In the genomic region with DNA sequence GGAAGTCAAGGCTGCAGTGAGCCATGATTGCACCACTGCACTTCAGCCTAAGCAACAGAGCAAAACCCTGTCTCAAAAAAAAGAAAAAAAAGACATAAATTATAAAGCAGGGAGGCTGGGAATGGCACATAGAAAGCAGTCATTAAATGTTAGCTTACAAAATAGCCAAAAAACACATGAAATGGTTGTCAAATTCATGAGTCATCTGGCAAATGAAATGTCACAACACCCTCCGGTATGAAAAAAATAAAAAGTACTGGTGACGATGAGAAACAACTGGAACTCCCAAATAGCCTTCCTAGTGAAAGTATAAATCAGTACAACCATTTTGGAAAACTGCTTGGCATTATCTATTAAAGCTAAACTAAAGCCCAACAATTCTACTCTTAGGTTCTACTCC, we compare ENCODE assay signal across 27 cellular contexts. TPM values are rescaled to one million over a fixed set of nuclear protein-coding genes. Genes with fewer than 3 reads are reported as not detected.
DNase-seq lines count a peak whose midpoint lies in the region; ATAC-seq and TF ChIP-seq lines count a peak whose summit lies in the region.
"Had no signal": no experiment of that assay in that cellular context is flagged by ENCODE, and none has a peak within 500 bp of the region (broad histone marks: within the 10 kb centered on the region; RNA-seq: fewer than 3 reads in every experiment).

No MANE protein-coding gene starts in this region.

- 65 to 75% methylated on average over 2 of the region's 2 CpGs for WGBS in thyroid gland, 2 donors

- no peaks in the 10 kb centered on the region for H3K9me3 ChIP-seq in thyroid gland
- H3K9me3 ChIP-seq in left lung = no peaks in the 10 kb centered on the region
- no peaks in the 10 kb centered on the region for H3K9me3 ChIP-seq in uterus
- H3K9me3 ChIP-seq: colonic mucosa, right atrium auricular region, SJSA1, transverse colon had no signal

- no peak overlapping the region for H2AFZ ChIP-seq in ACC112 (ENCODE audit: low read length, unreplicated experiment)

- TF ChIP-seq POLR2A in thyroid gland (IDR thresholded peaks at IDR 0.05) = no peak
- no peak for TF ChIP-seq POLR2A in uterus (IDR thresholded peaks at IDR 0.05)

- in situ Hi-C loops in G401 (cut with HindIII; ENCODE audit: low sequenced_read_pairs) = no loop called here

- H3K4me1 ChIP-seq in ACC112 (ENCODE audit: control insufficient read depth, insufficient read depth, low read length, unreplicated experiment) (peaks cover 8% of the 10 kb centered on the region), thyroid gland (peaks cover 16 to 17% of the 10 kb centered on the region in 2 donors), left lung (peaks cover 10 to 20% of the 10 kb centered on the region in 2 donors), uterus (peaks cover 0 to 11% of the 10 kb centered on the region in 2 donors)

- H3K4me3 ChIP-seq in ACC112 (ENCODE audit: low read depth, low read length) (no peak overlapping the region), fibroblast of villous mesenchyme (ENCODE audit: low read depth, low read length) (no peak overlapping the region), thyroid gland (replicated peaks in 1 of 3) (no peak overlapping the region), left lung (no peak overlapping the region), uterus (no peak overlapping the region)
- H3K4me3 ChIP-seq: colonic mucosa, GM12878, right atrium auricular region, SJSA1, transverse colon had no signal

- H3K27ac ChIP-seq in ACC112 (ENCODE audit: low read depth, low read length) (peak overlapping the region; percentile 72), thyroid gland (no peak overlapping the region), left lung (no peak overlapping the region), uterus (peak overlapping the region in 1 of 2 donors; percentile 34)
- H3K27ac ChIP-seq: colonic mucosa, SJSA1, transverse colon, WERI-Rb-1 had no signal

- TF ChIP-seq CTCF in fibroblast of villous mesenchyme (IDR thresholded peaks at IDR 0.05; ENCODE audit: insufficient read depth, low read depth, low read length) = no peak
- TF ChIP-seq CTCF in thyroid gland (IDR thresholded peaks at IDR 0.05) = no peak
- no peak for TF ChIP-seq CTCF in left lung (IDR thresholded peaks at IDR 0.05)
- no peak for TF ChIP-seq CTCF in uterus (IDR thresholded peaks at IDR 0.05)

- H3K36me3 ChIP-seq in ACC112 (ENCODE audit: insufficient read depth, low read length) (peaks cover 8% of the 10 kb centered on the region), thyroid gland (no peaks in the 10 kb centered on the region), left lung (no peaks in the 10 kb centered on the region), uterus (no peaks in the 10 kb centered on the region)
- H3K36me3 ChIP-seq: colonic mucosa, right atrium auricular region, SJSA1, transverse colon had no signal

- no peak for ATAC-seq in left lung
- ATAC-seq: activated CD8-positive, alpha-beta T cell treated with anti-CD3 and anti-CD28 coated beads for 36 hours; activated T-cell treated with anti-CD3 and anti-CD28 coated beads, Interleukin-2, amount 50 U/mL, for 4 hours; GM12878; HCT116; left ventricle myocardium superior; PC-3; T-helper 17 cell had no signal

- no peaks in the 10 kb centered on the region for H3K79me2 ChIP-seq in ACC112 (ENCODE audit: control insufficient read depth, insufficient read depth, low read length, unreplicated experiment)

- DNase-seq in GM04503 (ENCODE audit: low read depth) (peak; percentile 83), RKO (ENCODE audit: low spot score) (peak; percentile 57), fibroblast of villous mesenchyme (ENCODE audit: low read depth) (peak; percentile 86), thyroid gland (no peak), left lung (no peak), uterus (no peak), G401 (ENCODE audit: low spot score) (no peak)
- DNase-seq: activated CD8-positive, alpha-beta T cell treated with anti-CD3 and anti-CD28 coated beads for 36 hours; activated naive CD4-positive, alpha-beta T cell treated with anti-CD3 and anti-CD28 coated beads, Interleukin-2, amount 10 ng/mL, durations not matched to agents 7 days and 5 days; activated T-cell treated with anti-CD3 and anti-CD28 coated beads, Interleukin-2, amount 50 U/mL, for 4 hours; colonic mucosa; left ventricle myocardium superior; NCI-H524 treated with DMSO at 0.1 percent for 48 hours; nucleus accumbens; PC-3; stimulated activated naive CD4-positive, alpha-beta T cell; T-helper 17 cell; transverse colon; WERI-Rb-1 had no signal

- H3K27me3 ChIP-seq in ACC112 (ENCODE audit: insufficient read depth, low read length) = no peaks in the 10 kb centered on the region
- H3K27me3 ChIP-seq in thyroid gland = no peaks in the 10 kb centered on the region
- H3K27me3 ChIP-seq in left lung = no peaks in the 10 kb centered on the region
- H3K27me3 ChIP-seq in uterus = no peaks in the 10 kb centered on the region
- H3K27me3 ChIP-seq: colonic mucosa, right atrium auricular region, SJSA1, transverse colon had no signal

- intact Hi-C loops in thyroid gland (cut with DNase I) = no loop called here
- intact Hi-C loops in left lung (cut with DNase I) = no loop called here
- intact Hi-C loops in uterus (cut with DNase I; ENCODE audit: low total_unique reads) = no loop called here

RNA-seq across cellular contexts. Expression of a gene that starts 3.6 kb away (rescaled TPM):
- total RNA-seq in fibroblast of villous mesenchyme = 23.3 and 23.5 TPM in 2 replicates
- total RNA-seq in thyroid gland = 10 to 100 TPM; 11.4 to 27.6 (median 26.1) TPM
- 10 to 100 TPM; 16.6 to 20.1 TPM for total RNA-seq in left lung
- 10 to 100 TPM; 13.3 to 27.4 (median 18.1) TPM for total RNA-seq in uterus
- 46.6 and 55.6 TPM in 2 replicates for total RNA-seq in G401 (2014; rRNA removed; shearing (Covaris generic))

RNA-seq across cellular contexts. Expression of a gene that starts 37.4 kb away (rescaled TPM):
- total RNA-seq in fibroblast of villous mesenchyme (not detected in 2 replicates), thyroid gland (1 to 10 TPM in 1 of 4 donors, under 1 TPM in 1, not detected in 2; 0.22 to 7.1 TPM), left lung (1 to 10 TPM in 1 of 2 donors, under 1 TPM in 1; 0.52 to 3.8 TPM), uterus (1 to 10 TPM in 1 of 4 donors, under 1 TPM in 1, not detected in 2; 0.18 to 5.4 TPM)
- total RNA-seq in G401 (2014; rRNA removed; shearing (Covaris generic)) = 0.37 TPM in 1 of 2 replicates, not detected in the other
- total RNA-seq: activated T-cell treated with anti-CD3 and anti-CD28 coated beads, Interleukin-2, amount 50 U/mL, for 4 hours; colonic mucosa; Daoy; glomerular endothelial cell; HT1080; left ventricle myocardium superior; PC-3; right atrium auricular region; SJSA1; transverse colon had no signal

Comparison
In these comparisons a context has a peak if more than half of its experiments do, and no peak if none do; other contexts are left out.
1. DNase-seq: peak in GM04503 (single experiment), RKO (single experiment) and fibroblast of villous mesenchyme (single experiment); none in thyroid gland (0 of 2), left lung (0 of 2), uterus (0 of 2) and G401 (single experiment).